18 cellular contexts compared by ENCODE assay signal in genomic region chr6:32081676-32082075, GRCh38. TPM values are rescaled to one million over a fixed set of nuclear protein-coding genes. Genes with fewer than 3 reads are reported as not detected.
DNase-seq lines count a peak whose midpoint lies in the region; ATAC-seq and TF ChIP-seq lines count a peak whose summit lies in the region.
"Had no signal": no experiment of that assay in that cellular context is flagged by ENCODE, and none has a peak within 500 bp of the region (broad histone marks: within the 10 kb centered on the region; RNA-seq: fewer than 3 reads in every experiment).

No MANE protein-coding gene starts in this region.

- DNase-seq in RWPE2 (ENCODE audit: low spot score), result no peak
- DNase-seq in Right ventricle myocardium superior, result peak; percentile 44
- DNase-seq in ovary, result no peak
- DNase-seq in tibial nerve (ENCODE audit: low spot score in 2 of 2), result no peak
- DNase-seq in medulla oblongata (ENCODE audit: extremely low spot score), result no peak
- DNase-seq in DMS 273 (lab: John Stamatoyannopoulos, UW; ENCODE audit: unreplicated experiment), result no peak
- DNase-seq in activated T-cell treated with anti-CD3 and anti-CD28 coated beads, Interleukin-2, amount 50 U/mL, for 4 hours, result no peak
- no peak for DNase-seq in stimulated activated effector memory CD8-positive, alpha-beta T cell treated with anti-CD3 and anti-CD28 coated beads, Interleukin-12 subunit alpha, Interleukin-12 subunit beta, amount 100 ng/mL, for 72 hours (ENCODE audit: low spot score in 2 of 2)
- DNase-seq: activated CD4-positive, alpha-beta T cell treated with anti-CD3 and anti-CD28 coated beads for 4 hours; activated naive CD4-positive, alpha-beta T cell treated with Interleukin-2 at 50 U/mL for 16 hours; AML-193; COR-L47; NCI-H1105; stimulated activated CD4-positive, alpha-beta T cell treated with anti-CD3 and anti-CD28 coated beads, Interleukin-12 subunit alpha, Interleukin-12 subunit beta, amount 100 ng/mL, for 4 hours; stimulated activated naive CD4-positive, alpha-beta T cell treated with Interleukin-2 at 50 U/mL for 16 hours had no signal

- H3K27ac ChIP-seq in RWPE2 (ENCODE audit: poor library complexity, severe bottlenecking), result peak overlapping the region; percentile 68
- H3K27ac ChIP-seq in ovary, result peak overlapping the region; percentile 63 to 82
- peak overlapping the region; percentile 53 to 89 (median 78) for H3K27ac ChIP-seq in tibial nerve
- H3K27ac ChIP-seq: pancreas, SJCRH30 had no signal

- no peaks in the 10 kb centered on the region for H3K27me3 ChIP-seq in RWPE2 (ENCODE audit: insufficient read depth, poor library complexity, severe bottlenecking)
- no peaks in the 10 kb centered on the region for H3K27me3 ChIP-seq in ovary
- no peaks in the 10 kb centered on the region for H3K27me3 ChIP-seq in tibial nerve
- H3K27me3 ChIP-seq: pancreas, SJCRH30 had no signal

- H3K27me3 Mint-ChIP-seq in activated T-cell treated with anti-CD3 and anti-CD28 coated beads, Interleukin-2, amount 50 U/mL, for 4 hours (ENCODE audit: low read depth), result peaks cover 22% of the 10 kb centered on the region

- no peak for TF ChIP-seq POLR2A in ovary (IDR thresholded peaks at IDR 0.05)
- no peak for TF ChIP-seq POLR2A in tibial nerve (IDR thresholded peaks at IDR 0.05)

- H3K36me3 ChIP-seq in RWPE2 (ENCODE audit: low read depth) (no peaks in the 10 kb centered on the region), ovary (no peaks in the 10 kb centered on the region), tibial nerve (peaks cover 0 to 34% (median 0%) of the 10 kb centered on the region in 3 donors)
- H3K36me3 ChIP-seq: pancreas, SJCRH30 had no signal

- H3K4me3 Mint-ChIP-seq in activated T-cell treated with anti-CD3 and anti-CD28 coated beads, Interleukin-2, amount 50 U/mL, for 4 hours, result no peak overlapping the region
- no peak overlapping the region for H3K4me3 Mint-ChIP-seq in stimulated activated effector memory CD8-positive, alpha-beta T cell treated with anti-CD3 and anti-CD28 coated beads, Interleukin-12 subunit alpha, Interleukin-12 subunit beta, amount 100 ng/mL, for 72 hours

- no peak for TF ChIP-seq EP300 in ovary (IDR thresholded peaks at IDR 0.05)
- no peak for TF ChIP-seq EP300 in tibial nerve (IDR thresholded peaks at IDR 0.05)

- H3K9me3 ChIP-seq in RWPE2 (ENCODE audit: severe bottlenecking) (no peaks in the 10 kb centered on the region), ovary (no peaks in the 10 kb centered on the region), tibial nerve (no peaks in the 10 kb centered on the region)
- H3K9me3 ChIP-seq: pancreas, SJCRH30 had no signal

- no peaks in the 10 kb centered on the region for H3K36me3 Mint-ChIP-seq in activated T-cell treated with anti-CD3 and anti-CD28 coated beads, Interleukin-2, amount 50 U/mL, for 4 hours (ENCODE audit: insufficient read depth)
- H3K36me3 Mint-ChIP-seq in stimulated activated effector memory CD8-positive, alpha-beta T cell treated with anti-CD3 and anti-CD28 coated beads, Interleukin-12 subunit alpha, Interleukin-12 subunit beta, amount 100 ng/mL, for 72 hours, result no peaks in the 10 kb centered on the region

- no peak for TF ChIP-seq CTCF in RWPE2 (IDR thresholded peaks at IDR 0.05; ENCODE audit: poor library complexity, severe bottlenecking)
- TF ChIP-seq CTCF in ovary (IDR thresholded peaks at IDR 0.05), result no peak
- no peak for TF ChIP-seq CTCF in tibial nerve (IDR thresholded peaks at IDR 0.05)

- H3K27ac Mint-ChIP-seq in stimulated activated effector memory CD8-positive, alpha-beta T cell treated with anti-CD3 and anti-CD28 coated beads, Interleukin-12 subunit alpha, Interleukin-12 subunit beta, amount 100 ng/mL, for 72 hours, result no peak overlapping the region

- no peak for ATAC-seq in RWPE2 (ENCODE audit: low read depth)
- ATAC-seq in Right ventricle myocardium superior (ENCODE audit: poor library complexity), result peak; percentile 7
- no peak for ATAC-seq in activated T-cell treated with anti-CD3 and anti-CD28 coated beads, Interleukin-2, amount 50 U/mL, for 4 hours
- ATAC-seq in stimulated activated effector memory CD8-positive, alpha-beta T cell treated with anti-CD3 and anti-CD28 coated beads, Interleukin-12 subunit alpha, Interleukin-12 subunit beta, amount 100 ng/mL, for 72 hours, result no peak

- H3K4me1 Mint-ChIP-seq in activated T-cell treated with anti-CD3 and anti-CD28 coated beads, Interleukin-2, amount 50 U/mL, for 4 hours (ENCODE audit: low read depth), result peaks cover 2% of the 10 kb centered on the region
- H3K4me1 Mint-ChIP-seq in stimulated activated effector memory CD8-positive, alpha-beta T cell treated with anti-CD3 and anti-CD28 coated beads, Interleukin-12 subunit alpha, Interleukin-12 subunit beta, amount 100 ng/mL, for 72 hours, result peaks cover 17% of the 10 kb centered on the region

- H3K9me3 Mint-ChIP-seq in activated T-cell treated with anti-CD3 and anti-CD28 coated beads, Interleukin-2, amount 50 U/mL, for 4 hours, result no peaks in the 10 kb centered on the region
- no peaks in the 10 kb centered on the region for H3K9me3 Mint-ChIP-seq in stimulated activated effector memory CD8-positive, alpha-beta T cell treated with anti-CD3 and anti-CD28 coated beads, Interleukin-12 subunit alpha, Interleukin-12 subunit beta, amount 100 ng/mL, for 72 hours

- WGBS in ovary, 3 donors, result 36 to 45% (median 39%) methylated on average over 9 of the region's 9 CpGs
- WGBS in tibial nerve, 2 donors, result 71 to 76% methylated on average over 5 to 7 of the region's 9 CpGs

- intact Hi-C loops in Right ventricle myocardium superior (cut with DNase I) (no loop called here), ovary (cut with DNase I) (loop anchor here in 1 of 4 donors (10.0 kb wide), 1 partner anchor 73 kb away; the partner anchor contains the start of genes PPT2 and PRRT1)

- H3K4me1 ChIP-seq in RWPE2 (ENCODE audit: insufficient read depth, poor library complexity, severe bottlenecking), result peaks cover 53% of the 10 kb centered on the region
- H3K4me1 ChIP-seq in ovary (ENCODE audit: insufficient read depth), result peaks cover 8% of the 10 kb centered on the region
- H3K4me1 ChIP-seq in tibial nerve, result peaks cover 0 to 80% (median 31%) of the 10 kb centered on the region in 4 donors
- H3K4me1 ChIP-seq: pancreas had no signal

- no peak overlapping the region for H3K4me3 ChIP-seq in RWPE2 (ENCODE audit: severe bottlenecking)
- H3K4me3 ChIP-seq in ovary, result no peak overlapping the region
- no peak overlapping the region for H3K4me3 ChIP-seq in tibial nerve
- H3K4me3 ChIP-seq: pancreas, SJCRH30 had no signal

RNA-seq across cellular contexts. Expression of gene TNXB, which starts 27.5 kb away (rescaled TPM):
- total RNA-seq in Right ventricle myocardium superior (65.8 TPM), ovary (100 to 1,000 TPM in 6 of 7 donors, 10 to 100 TPM in 1; 58.5 to 334 (median 205) TPM), tibial nerve (100 to 1,000 TPM; 231 to 547 (median 297) TPM)
- 100 to 1,000 TPM in 1 of 2 donors, 10 to 100 TPM in 1; 13.3 to 114 TPM for polyA plus RNA-seq in ovary
- total RNA-seq in activated T-cell treated with anti-CD3 and anti-CD28 coated beads, Interleukin-2, amount 50 U/mL, for 4 hours, result 1 to 10 TPM; 1.1 to 1.9 (median 1.6) TPM

RNA-seq across cellular contexts. Expression of gene CYP21A2, which starts 43.5 kb away (rescaled TPM):
- total RNA-seq in Right ventricle myocardium superior (not detected), ovary (10 to 100 TPM in 1 of 7 donors, 1 to 10 TPM in 6; 2.4 to 21.7 (median 8.8) TPM), tibial nerve (10 to 100 TPM in 1 of 4 donors, 1 to 10 TPM in 3; 1.0 to 15.3 (median 3.9) TPM)
- polyA plus RNA-seq in ovary, result 1 to 10 TPM; 1.9 to 4.8 TPM
- total RNA-seq in activated T-cell treated with anti-CD3 and anti-CD28 coated beads, Interleukin-2, amount 50 U/mL, for 4 hours, result 1 to 10 TPM in 1 of 3 donors, under 1 TPM in 2; 0.74 to 1.0 (median 0.84) TPM
- total RNA-seq: epithelial cell of proximal tubule, SJCRH30 had no signal

RNA-seq across cellular contexts. Expression of gene ATF6B, which starts 46.4 kb away (rescaled TPM):
- total RNA-seq in Right ventricle myocardium superior, result 21.5 TPM
- 100 to 1,000 TPM in 1 of 7 donors, 10 to 100 TPM in 6; 27.8 to 100 (median 84.5) TPM for total RNA-seq in ovary
- 10 to 100 TPM; 37.9 to 70.3 TPM for polyA plus RNA-seq in ovary
- total RNA-seq in tibial nerve, result 100 to 1,000 TPM in 3 of 4 donors, 10 to 100 TPM in 1; 74.3 to 121 (median 102) TPM
- 10 to 100 TPM; 65.2 to 75.2 (median 67.2) TPM for total RNA-seq in activated T-cell treated with anti-CD3 and anti-CD28 coated beads, Interleukin-2, amount 50 U/mL, for 4 hours

RNA-seq across cellular contexts. Expression of gene FKBPL, which starts 48.4 kb away (rescaled TPM):
- total RNA-seq in Right ventricle myocardium superior, result 2.5 TPM
- total RNA-seq in ovary, result 1 to 10 TPM; 1.7 to 4.6 (median 4.1) TPM
- 1 to 10 TPM; 4.2 to 5.5 TPM for polyA plus RNA-seq in ovary
- 1 to 10 TPM; 1.3 to 5.4 (median 3.0) TPM for total RNA-seq in tibial nerve
- 1 to 10 TPM; 3.2 to 6.6 (median 4.9) TPM for total RNA-seq in activated T-cell treated with anti-CD3 and anti-CD28 coated beads, Interleukin-2, amount 50 U/mL, for 4 hours

Comparison
In these comparisons a context has a peak if more than half of its experiments do, and no peak if none do; other contexts are left out.
1. RNA of gene TNXB, which starts 27.5 kb away (total RNA-seq): 231 to 547 TPM in tibial nerve, 58.5 to 334 TPM in ovary and 65.8 TPM in Right ventricle myocardium superior (single experiment); 1.1 to 1.9 TPM in activated T-cell treated with anti-CD3 and anti-CD28 coated beads, Interleukin-2, amount 50 U/mL, for 4 hours; every median in the first group is over 10 times any median in the second.
2. Peak in every context shown above with its lines, with median percentiles within 50 percentile points of each other: H3K27ac ChIP-seq.